In the genomic region with DNA sequence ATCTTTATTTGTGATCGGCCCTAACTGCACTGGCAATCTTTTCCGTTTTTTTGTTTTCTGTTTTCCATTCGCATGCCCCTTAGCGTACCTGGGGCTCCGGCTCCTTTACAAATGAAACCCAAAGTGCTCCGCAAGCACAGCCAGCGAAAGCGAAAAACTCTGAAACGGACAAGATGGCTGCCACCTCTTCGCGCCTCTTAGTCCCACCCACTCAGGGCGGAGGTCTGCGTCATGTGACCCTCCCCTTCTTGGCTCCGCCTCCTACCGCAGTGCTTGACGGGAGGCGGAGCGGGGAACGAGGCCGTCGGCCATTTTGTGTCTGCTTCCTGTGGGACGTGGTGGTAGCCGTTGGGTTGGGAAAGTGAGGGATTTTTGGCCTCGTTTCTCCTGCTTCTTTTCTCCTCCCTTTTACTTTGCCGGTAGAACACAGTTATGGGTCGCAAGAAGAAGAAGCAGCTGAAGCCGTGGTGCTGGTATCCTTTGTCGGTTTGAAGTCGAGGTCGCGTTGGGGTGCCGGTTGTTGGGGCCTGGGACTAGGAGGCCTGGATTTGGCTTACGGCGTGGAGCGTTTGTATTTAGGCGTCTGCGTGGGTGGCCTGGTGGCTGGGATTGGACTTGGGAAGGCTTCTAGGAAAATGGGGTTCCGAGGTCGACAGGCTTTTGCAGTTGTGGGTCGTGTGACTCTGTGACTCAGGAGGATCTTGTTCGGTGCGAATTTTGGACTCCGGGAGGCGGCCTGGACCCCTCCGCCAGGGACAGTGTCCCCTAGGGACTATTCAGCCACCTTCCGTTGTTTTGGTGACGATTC, we compare ENCODE assay signal across 1 cellular context.
TF ChIP-seq lines count a peak whose summit lies in the region.

TSS of gene ZNF207 (plus strand) at position 304 of the 808 bp plus-strand sequence. CDS start at position 433, 129 bp downstream.

TF ChIP-seq in liver, 16 proteins besides CTCF, POLR2A, EP300 and RAD21 (continued from another document):
- TF ChIP-seq, protein P1, sequence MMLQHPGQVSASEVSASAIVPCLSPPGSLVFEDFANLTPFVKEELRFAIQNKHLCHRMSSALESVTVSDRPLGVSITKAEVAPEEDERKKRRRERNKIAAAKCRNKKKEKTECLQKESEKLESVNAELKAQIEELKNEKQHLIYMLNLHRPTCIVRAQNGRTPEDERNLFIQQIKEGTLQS (IDR thresholded peaks at IDR 0.05), result no peak
- TF ChIP-seq TAF1 (conservative IDR thresholded peaks at IDR 0.05), result peak; percentile 83
- peak; percentile 100 for TF ChIP-seq YY1 (IDR thresholded peaks at IDR 0.05)
